In the genomic region with DNA sequence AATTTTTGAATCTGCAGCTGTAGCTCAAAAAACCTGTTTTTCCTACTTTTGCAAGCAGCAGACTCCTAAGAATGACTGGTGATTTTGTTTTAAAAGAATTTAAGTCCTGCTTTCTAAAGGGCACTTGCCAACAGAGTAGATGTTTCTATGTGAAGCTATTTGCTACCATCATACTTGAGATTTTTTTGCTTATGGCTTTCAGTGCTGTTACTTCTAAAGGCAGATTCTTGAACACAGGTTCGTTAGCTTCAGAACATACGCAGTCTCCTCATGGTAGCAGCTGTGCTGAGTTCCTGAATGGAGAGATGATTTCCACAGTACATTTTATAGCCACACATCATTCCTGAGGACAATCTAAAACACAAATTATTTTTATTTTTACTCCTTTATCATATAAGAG, we compare ENCODE assay signal across 22 cellular contexts. TPM values are rescaled to one million over a fixed set of nuclear protein-coding genes. Genes with fewer than 3 reads are reported as not detected.
A peak's percentile ranks its signal among the peaks of the same experiment; 100 is the strongest.
DNase-seq lines count a peak whose midpoint lies in the region; ATAC-seq and TF ChIP-seq lines count a peak whose summit lies in the region.
"Had no signal": no experiment of that assay in that cellular context is flagged by ENCODE, and none has a peak within 500 bp of the region (broad histone marks: within the 10 kb centered on the region; RNA-seq: fewer than 3 reads in every experiment).

No MANE protein-coding gene starts in this region.

- H2AFZ ChIP-seq in Loucy (ENCODE audit: low read length), result peak overlapping the region; percentile 41; the same call in 1 of the 2 replicates

- H3K27ac Mint-ChIP-seq in endodermal cell, result peak overlapping the region; percentile 48
- peak overlapping the region; percentile 98 for H3K27ac Mint-ChIP-seq in progenitor cell of endocrine pancreas
- H3K27ac Mint-ChIP-seq: CD4-positive, CD25-positive, alpha-beta regulatory T cell; immature natural killer cell; WTC11 had no signal

- H3K9me3 ChIP-seq in Loucy (ENCODE audit: insufficient read depth, low read depth, low read length) (no peaks in the 10 kb centered on the region), endodermal cell (ENCODE audit: control insufficient read depth, low read length) (no peaks in the 10 kb centered on the region), ovary (no peaks in the 10 kb centered on the region)
- H3K9me3 ChIP-seq: uterus had no signal

- TF ChIP-seq POLR2A in ovary (IDR thresholded peaks at IDR 0.05), result no peak

- peak; percentile 73 for DNase-seq in AG10803 (ENCODE audit: low read depth)
- no peak for DNase-seq in endodermal cell
- no peak for DNase-seq in progenitor cell of endocrine pancreas (ENCODE audit: low spot score, unreplicated experiment)
- no peak for DNase-seq in HuH-7 (ENCODE audit: low spot score)
- no peak for DNase-seq in ovary
- DNase-seq: activated CD4-positive, alpha-beta T cell treated with anti-CD3 and anti-CD28 coated beads, Interleukin-2, amount 50 U/mL, for 48 hours; activated CD8-positive, alpha-beta memory T cell treated with anti-CD3 and anti-CD28 coated beads, Interleukin-2, amount 50 U/mL, for 48 hours; CD4-positive, CD25-positive, alpha-beta regulatory T cell; dermis blood vessel endothelial cell; DMS 273 treated with DMSO at 0.1 percent for 48 hours; foreskin fibroblast; H7; immature natural killer cell; KG1; NCI-H526 treated with DMSO at 0.1 percent for 48 hours; RPMI8226; uterus had no signal

- H3K4me3 ChIP-seq in AG10803 (ENCODE audit: low read length) (no peak overlapping the region), Loucy (ENCODE audit: low read length, poor library complexity, severe bottlenecking) (no peak overlapping the region), endodermal cell (ENCODE audit: low read length) (peak overlapping the region; percentile 66), ovary (no peak overlapping the region)
- H3K4me3 ChIP-seq: SK-N-MC, uterus had no signal

- 80 to 84% methylated on average over 2 of the region's 2 CpGs for WGBS in endodermal cell (ENCODE audit: insufficient coverage in 1 of 2, insufficient read length in 1 of 2), 2 experiments
- WGBS in ovary, 3 donors, result 54 to 64% (median 60%) methylated on average over 2 of the region's 2 CpGs

- peaks cover 10% of the 10 kb centered on the region for H3K4me1 ChIP-seq in Loucy (ENCODE audit: insufficient read depth, low read length, poor library complexity, severe bottlenecking)
- H3K4me1 ChIP-seq in endodermal cell (ENCODE audit: control insufficient read depth, insufficient read depth, low read length), result peaks cover 37% of the 10 kb centered on the region
- H3K4me1 ChIP-seq in ovary (ENCODE audit: insufficient read depth), result no peaks in the 10 kb centered on the region

- intact Hi-C loops in ovary (cut with DNase I), result no loop called here

- no peaks in the 10 kb centered on the region for H4K20me1 ChIP-seq in Loucy (ENCODE audit: insufficient read depth, low read length, poor library complexity, severe bottlenecking)

- H3K9ac ChIP-seq in Loucy (ENCODE audit: low read depth, low read length, poor library complexity, severe bottlenecking) (no peak overlapping the region), endodermal cell (ENCODE audit: extremely low read depth, low read length, poor library complexity, severe bottlenecking) (no peak overlapping the region)

- no peaks in the 10 kb centered on the region for H3K27me3 Mint-ChIP-seq in endodermal cell (ENCODE audit: insufficient read depth)
- no peaks in the 10 kb centered on the region for H3K27me3 Mint-ChIP-seq in progenitor cell of endocrine pancreas

- TF ChIP-seq CTCF in AG10803 (conservative IDR thresholded peaks at IDR 0.05; ENCODE audit: low read length) (no peak), Loucy (conservative IDR thresholded peaks at IDR 0.05; ENCODE audit: low read length) (no peak), endodermal cell (conservative IDR thresholded peaks at IDR 0.05) (no peak), progenitor cell of endocrine pancreas (IDR thresholded peaks at IDR 0.05; ENCODE audit: unreplicated experiment) (no peak), ovary (IDR thresholded peaks at IDR 0.05) (no peak)

- no peak overlapping the region for H3K4me2 ChIP-seq in Loucy (ENCODE audit: low read depth, low read length, poor library complexity, severe bottlenecking)

- no peaks in the 10 kb centered on the region for H3K9me2 ChIP-seq in Loucy (replicated peaks; ENCODE audit: low read depth, low read length)

- TF ChIP-seq EP300 in ovary (IDR thresholded peaks at IDR 0.05), result no peak

- H3K4me3 Mint-ChIP-seq in endodermal cell (no peak overlapping the region), progenitor cell of endocrine pancreas (ENCODE audit: low read depth) (no peak overlapping the region)
- H3K4me3 Mint-ChIP-seq: CD4-positive, CD25-positive, alpha-beta regulatory T cell; immature natural killer cell; WTC11 had no signal

- ATAC-seq in GM18907 (IDR thresholded peaks at IDR 0.05; ENCODE audit: unreplicated experiment) (no peak), HG02610 (IDR thresholded peaks at IDR 0.05; ENCODE audit: unreplicated experiment) (no peak)
- ATAC-seq: WTC11 had no signal

- H3K36me3 Mint-ChIP-seq in endodermal cell (ENCODE audit: low read depth) (no peaks in the 10 kb centered on the region), progenitor cell of endocrine pancreas (ENCODE audit: insufficient read depth) (no peaks in the 10 kb centered on the region)
- H3K36me3 Mint-ChIP-seq: CD4-positive, CD25-positive, alpha-beta regulatory T cell; immature natural killer cell; WTC11 had no signal

- peaks cover 61% of the 10 kb centered on the region for H3K4me1 Mint-ChIP-seq in endodermal cell
- peaks cover 62% of the 10 kb centered on the region for H3K4me1 Mint-ChIP-seq in progenitor cell of endocrine pancreas (ENCODE audit: low read depth)
- H3K4me1 Mint-ChIP-seq: CD4-positive, CD25-positive, alpha-beta regulatory T cell had no signal

- H3K9me3 Mint-ChIP-seq in endodermal cell (no peaks in the 10 kb centered on the region), progenitor cell of endocrine pancreas (ENCODE audit: low read depth) (no peaks in the 10 kb centered on the region)
- H3K9me3 Mint-ChIP-seq: CD4-positive, CD25-positive, alpha-beta regulatory T cell; immature natural killer cell; WTC11 had no signal

- no peaks in the 10 kb centered on the region for H3K36me3 ChIP-seq in Loucy (ENCODE audit: insufficient read depth, low read length)
- no peaks in the 10 kb centered on the region for H3K36me3 ChIP-seq in endodermal cell (ENCODE audit: control insufficient read depth, insufficient read depth, low read length)
- no peaks in the 10 kb centered on the region for H3K36me3 ChIP-seq in ovary
- H3K36me3 ChIP-seq: uterus had no signal

- H3K79me2 ChIP-seq in Loucy (ENCODE audit: insufficient read depth, low read length), result no peaks in the 10 kb centered on the region

- H3K27ac ChIP-seq in endodermal cell (ENCODE audit: low read depth, low read length) (no peak overlapping the region), ovary (no peak overlapping the region)
- H3K27ac ChIP-seq: SK-N-MC, uterus had no signal

- H3K27me3 ChIP-seq in Loucy (ENCODE audit: insufficient read depth, low read length, poor library complexity, severe bottlenecking), result no peaks in the 10 kb centered on the region
- H3K27me3 ChIP-seq in endodermal cell (ENCODE audit: control insufficient read depth, insufficient read depth, low read length, poor library complexity, severe bottlenecking), result no peaks in the 10 kb centered on the region
- H3K27me3 ChIP-seq in ovary, result no peaks in the 10 kb centered on the region
- H3K27me3 ChIP-seq: uterus had no signal

- no peaks in the 10 kb centered on the region for H3F3A ChIP-seq in Loucy (ENCODE audit: low read depth)

RNA-seq across cellular contexts. Expression of a gene that starts 24.4 kb away (rescaled TPM):
- total RNA-seq in endodermal cell, result 10 to 100 TPM; 28.6 to 44.1 TPM
- polyA plus RNA-seq in endodermal cell (2013, experiment 1 of 2), result 16.7 TPM
- polyA plus RNA-seq in endodermal cell (2013, experiment 2 of 2), result 17.0 TPM
- total RNA-seq in progenitor cell of endocrine pancreas, result 124 and 145 TPM in 2 replicates
- total RNA-seq in ovary, result 10 to 100 TPM; 15.8 to 73.2 (median 27.0) TPM
- polyA plus RNA-seq in ovary, result 10 to 100 TPM in 1 of 2 donors, 1 to 10 TPM in 1; 7.2 to 10.1 TPM
